13 cellular contexts compared by ENCODE assay signal in the genomic region with DNA sequence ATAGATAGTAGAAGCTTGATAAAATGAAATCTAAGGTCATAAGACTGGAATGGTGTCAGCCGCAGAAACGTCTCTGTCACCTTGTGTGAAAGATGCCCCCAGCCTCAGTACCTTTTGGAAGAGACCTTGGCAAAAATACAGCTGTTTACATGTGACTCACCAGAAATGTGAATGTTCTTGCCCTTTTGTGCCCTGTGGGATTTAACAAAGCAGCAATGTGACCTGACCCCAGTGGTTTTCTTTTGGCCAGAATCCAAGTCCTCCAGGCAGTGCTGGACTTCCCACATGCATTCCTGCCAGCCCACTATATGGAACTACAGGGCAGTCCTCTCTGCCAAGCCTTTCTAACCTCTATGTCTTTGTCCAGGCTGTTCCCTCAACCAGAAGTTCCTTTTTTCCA. TPM values are rescaled to one million over a fixed set of nuclear protein-coding genes. Genes with fewer than 3 reads are reported as not detected.
DNase-seq lines count a peak whose midpoint lies in the region; ATAC-seq and TF ChIP-seq lines count a peak whose summit lies in the region.
"Had no signal": no experiment of that assay in that cellular context is flagged by ENCODE, and none has a peak within 500 bp of the region (broad histone marks: within the 10 kb centered on the region; RNA-seq: fewer than 3 reads in every experiment).

No MANE protein-coding gene starts in this region.

- POLR2A ChIA-PET in Panc1 (lab: Charles Lee), result no interaction called here

- 50 to 73% (median 65%) methylated on average over 2 of the region's 2 CpGs for WGBS in stomach, 5 donors

- H3K27ac Mint-ChIP-seq in T-helper 2 cell treated with Interferon-gamma antibody and Interleukin-4, amounts not matched to agents 5 μg/mL and 100 μg/mL, for 36 hours, result peak overlapping the region; percentile 99
- no peak overlapping the region for H3K27ac Mint-ChIP-seq in endothelial cell (ENCODE audit: unreplicated experiment)

- no peaks in the 10 kb centered on the region for H3K9me3 Mint-ChIP-seq in T-helper 2 cell treated with Interferon-gamma antibody and Interleukin-4, amounts not matched to agents 5 μg/mL and 100 μg/mL, for 36 hours
- no peaks in the 10 kb centered on the region for H3K9me3 Mint-ChIP-seq in endothelial cell (ENCODE audit: unreplicated experiment)

- CTCF ChIA-PET in Panc1 (lab: Charles Lee), result interaction anchor here (0.5 kb wide), 1 partner anchor 237 kb away, joined by 11 read pairs; no protein-coding TSS in a partner anchor

- TF ChIP-seq CTCF in Panc1 (IDR thresholded peaks at IDR 0.05) (no peak), cardiac fibroblast (IDR thresholded peaks at IDR 0.05; ENCODE audit: low read depth, low read length) (no peak), endothelial cell (IDR thresholded peaks at IDR 0.05; ENCODE audit: unreplicated experiment) (no peak), stomach (IDR thresholded peaks at IDR 0.05) (no peak)

- no peaks in the 10 kb centered on the region for H3K36me3 ChIP-seq in Panc1 (ENCODE audit: control insufficient read depth, insufficient read depth, low read length)
- H3K36me3 ChIP-seq in stomach, result no peaks in the 10 kb centered on the region
- H3K36me3 ChIP-seq: ascending aorta had no signal

- no peak for TF ChIP-seq POLR2A in stomach (IDR thresholded peaks at IDR 0.05)

- H3K27me3 Mint-ChIP-seq in T-helper 2 cell treated with Interferon-gamma antibody and Interleukin-4, amounts not matched to agents 5 μg/mL and 100 μg/mL, for 36 hours (ENCODE audit: low read depth), result no peaks in the 10 kb centered on the region
- no peaks in the 10 kb centered on the region for H3K27me3 Mint-ChIP-seq in endothelial cell (ENCODE audit: unreplicated experiment)

- H3K27ac ChIP-seq in Panc1 (ENCODE audit: low read length) (no peak overlapping the region), stomach (no peak overlapping the region)
- H3K27ac ChIP-seq: A549, ascending aorta had no signal

- H3K4me3 ChIP-seq in Panc1 (ENCODE audit: low read depth in 2 of 2, low read length in 2 of 2) (no peak overlapping the region), cardiac fibroblast (replicated peaks in 1 of 2; ENCODE audit: low read depth in 2 of 2, low read length in 2 of 2) (no peak overlapping the region), stomach (no peak overlapping the region)
- H3K4me3 ChIP-seq: A549, ascending aorta had no signal

- peaks cover 89% of the 10 kb centered on the region for H3K4me1 Mint-ChIP-seq in T-helper 2 cell treated with Interferon-gamma antibody and Interleukin-4, amounts not matched to agents 5 μg/mL and 100 μg/mL, for 36 hours (ENCODE audit: low read depth)
- peaks cover 17% of the 10 kb centered on the region for H3K4me1 Mint-ChIP-seq in endothelial cell (ENCODE audit: unreplicated experiment)

- H3K4me3 Mint-ChIP-seq in T-helper 2 cell treated with Interferon-gamma antibody and Interleukin-4, amounts not matched to agents 5 μg/mL and 100 μg/mL, for 36 hours, result peak overlapping the region; percentile 56
- no peak overlapping the region for H3K4me3 Mint-ChIP-seq in endothelial cell (ENCODE audit: unreplicated experiment)

- no peaks in the 10 kb centered on the region for H3K9me3 ChIP-seq in Panc1 (ENCODE audit: control insufficient read depth, insufficient read depth, low read depth, low read length)
- H3K9me3 ChIP-seq in stomach, result no peaks in the 10 kb centered on the region
- H3K9me3 ChIP-seq: A549, ascending aorta had no signal

- TF ChIP-seq EP300 in stomach (IDR thresholded peaks at IDR 0.05), result no peak

- DNase-seq in T-helper 2 cell treated with Interferon-gamma antibody and Interleukin-4, amounts not matched to agents 5 μg/mL and 100 μg/mL, for 36 hours (ENCODE audit: low spot score), result no peak
- no peak for DNase-seq in T-helper 2 cell
- DNase-seq in Panc1 (ENCODE audit: low read depth, low spot score), result no peak
- DNase-seq in cardiac fibroblast (ENCODE audit: low read depth in 2 of 2), result peak; percentile 72 to 88
- DNase-seq in sciatic nerve (ENCODE audit: low spot score), result no peak
- no peak for DNase-seq in endothelial cell (ENCODE audit: low spot score)
- no peak for DNase-seq in stomach
- DNase-seq: NCI-H2171; right cardiac atrium; stimulated activated CD8-positive, alpha-beta memory T cell treated with anti-CD3 and anti-CD28 coated beads, Interleukin-4, amount 100 ng/mL, for 48 hours had no signal

- BruUV-seq in Panc1 (replicated peaks; lab: Mats Ljungman, UMichigan), result no TSS peak

- H3K27me3 ChIP-seq in Panc1 (ENCODE audit: control insufficient read depth, insufficient read depth, low read length) (no peaks in the 10 kb centered on the region), stomach (no peaks in the 10 kb centered on the region)
- H3K27me3 ChIP-seq: ascending aorta had no signal

- peak; percentile 17; the same call in 1 of the 2 replicates for ATAC-seq in Panc1
- peak; percentile 41 for ATAC-seq in sciatic nerve
- no peak for ATAC-seq in GM19328 (IDR thresholded peaks at IDR 0.05; ENCODE audit: unreplicated experiment)
- ATAC-seq: A549, right cardiac atrium had no signal

- peaks cover 12% of the 10 kb centered on the region for H3K36me3 Mint-ChIP-seq in T-helper 2 cell treated with Interferon-gamma antibody and Interleukin-4, amounts not matched to agents 5 μg/mL and 100 μg/mL, for 36 hours (ENCODE audit: low read depth)
- peaks cover under 1% of the 10 kb centered on the region for H3K36me3 Mint-ChIP-seq in endothelial cell (ENCODE audit: low read depth, unreplicated experiment)

- in situ Hi-C loops in Panc1 (cut with HindIII; ENCODE audit: low pct_unique_long_range_greater_than_20kb, low sequenced_read_pairs), result no loop called here

- H3K4me1 ChIP-seq in Panc1 (ENCODE audit: control insufficient read depth, insufficient read depth, low read length), result no peaks in the 10 kb centered on the region
- H3K4me1 ChIP-seq in stomach, result peaks cover 0 to 11% (median 4%) of the 10 kb centered on the region in 4 donors
- H3K4me1 ChIP-seq: ascending aorta had no signal

- intact Hi-C loops in Panc1 (cut with micrococcal nuclease; ENCODE audit: unreplicated experiment), result no loop called here
- intact Hi-C loops in sciatic nerve (cut with DNase I), result no loop called here
- intact Hi-C loops in stomach (cut with DNase I; ENCODE audit: low total_unique reads), result loop anchor here (10.0 kb wide), 2 partner anchors 91 to 121 kb away; no protein-coding TSS in a partner anchor

RNA-seq across cellular contexts. Expression of gene LRRC8C, which starts 27.2 kb away (rescaled TPM):
- total RNA-seq in Panc1 (2021; ENCODE audit: unreplicated experiment), result 17.1 TPM
- 6.5 TPM for polyA plus RNA-seq in Panc1 (2012; ENCODE audit: insufficient read length)
- total RNA-seq in sciatic nerve, result 19.6 TPM
- total RNA-seq in endothelial cell (ENCODE audit: unreplicated experiment), result 20.1 TPM
- 10 to 100 TPM in 2 of 5 donors, 1 to 10 TPM in 1, under 1 TPM in 2; 0.45 to 14.8 (median 4.5) TPM for total RNA-seq in stomach
- polyA plus RNA-seq in stomach, result 1 to 10 TPM in 2 of 3 donors, under 1 TPM in 1; 1.00 to 1.5 (median 1.2) TPM

Comparison
In these comparisons a context has a peak if more than half of its experiments do, and no peak if none do; other contexts are left out.
1. DNase-seq: peak in cardiac fibroblast (2 of 2); none in T-helper 2 cell treated with Interferon-gamma antibody and Interleukin-4, amounts not matched to agents 5 μg/mL and 100 μg/mL, for 36 hours (single experiment), T-helper 2 cell (0 of 5), Panc1 (single experiment), sciatic nerve (single experiment), endothelial cell (single experiment) and stomach (single experiment).